ENCODE assay signal across 28 cellular contexts in the genomic region with DNA sequence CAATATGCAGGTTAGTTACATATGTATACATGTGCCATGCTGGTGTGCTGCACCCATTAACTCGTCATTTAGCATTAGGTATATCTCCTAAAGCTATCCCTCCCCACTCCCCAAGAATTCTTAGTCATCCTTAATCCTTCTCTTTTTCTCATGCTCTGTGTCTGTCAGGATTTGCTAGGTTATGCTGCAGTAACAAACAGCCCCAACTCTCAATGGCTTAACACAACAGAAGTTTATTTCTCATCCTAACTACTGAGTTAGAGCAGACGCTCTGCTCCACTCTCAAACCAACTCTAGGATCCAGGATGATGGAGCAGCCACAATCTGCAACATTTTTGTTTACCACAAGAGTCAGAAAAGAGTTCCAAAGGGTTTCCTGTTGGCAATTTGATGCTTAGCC. TPM values are rescaled to one million over a fixed set of nuclear protein-coding genes. Genes with fewer than 3 reads are reported as not detected.
DNase-seq lines count a peak whose midpoint lies in the region; ATAC-seq, FAIRE-seq and TF ChIP-seq lines count a peak whose summit lies in the region.
"Had no signal": no experiment of that assay in that cellular context is flagged by ENCODE, and none has a peak within 500 bp of the region (broad histone marks: within the 10 kb centered on the region; RNA-seq: fewer than 3 reads in every experiment).

No MANE protein-coding gene starts in this region.

- FAIRE-seq in K562 (lab: Jason Lieb, UNC) = no peak
- FAIRE-seq: A204.1, GM12891, GM19239 had no signal

- H3K27ac ChIP-seq in K562 (ENCODE audit: extremely low read depth, low read depth, low read length) (no peak overlapping the region), gastroesophageal sphincter (no peak overlapping the region)
- H3K27ac ChIP-seq: BLaER1 had no signal

- H3K36me3 ChIP-seq in K562 (ENCODE audit: control insufficient read depth, insufficient read depth, low read length) = no peaks in the 10 kb centered on the region
- H3K36me3 ChIP-seq in gastroesophageal sphincter = no peaks in the 10 kb centered on the region
- H3K36me3 ChIP-seq: BE2C, BLaER1 had no signal

- H4K20me1 ChIP-seq in K562 (replicated peaks; ENCODE audit: control insufficient read depth, insufficient read depth, low read length) = no peaks in the 10 kb centered on the region
- H4K20me1 ChIP-seq: BLaER1 had no signal

- TF ChIP-seq CTCF in natural killer cell (IDR thresholded peaks at IDR 0.05) = no peak
- no peak for TF ChIP-seq CTCF in K562 (IDR thresholded peaks at IDR 0.05 in 2 of 3, conservative IDR thresholded peaks at IDR 0.05 in 1 of 3; ENCODE audit: insufficient read depth in 2 of 3, low read depth in 1 of 3, low read length in 3 of 3)
- no peak for TF ChIP-seq CTCF in gastroesophageal sphincter (IDR thresholded peaks at IDR 0.05)

- TF ChIP-seq EP300 in K562 (IDR thresholded peaks at IDR 0.05; ENCODE audit: low read length) (no peak), gastroesophageal sphincter (IDR thresholded peaks at IDR 0.05) (no peak)

- no peaks in the 10 kb centered on the region for H3K79me2 ChIP-seq in K562 (ENCODE audit: control insufficient read depth, insufficient read depth, low read length)

- DNase-seq in activated T-cell treated with anti-CD3 and anti-CD28 coated beads, Interleukin-2, amount 50 U/mL, for 72 hours = no peak
- no peak for DNase-seq in activated T-cell treated with anti-CD3 and anti-CD28 coated beads, Interleukin-2, amount 50 U/mL, for 48 hours
- no peak for DNase-seq in natural killer cell
- DNase-seq in natural killer cell treated with Interleukin-12 subunit alpha and Interleukin-12 subunit beta and Interleukin-15 and Interleukin-18, amount 100 ng/mL, for 72 hours (ENCODE audit: low spot score) = no peak
- DNase-seq in M059J (ENCODE audit: low read depth) = peak; percentile 10
- no peak for DNase-seq in K562 (ENCODE audit: extremely low read depth in 1 of 4, low spot score in 3 of 4)
- no peak for DNase-seq in NCI-H524 treated with DMSO at 0.1 percent for 48 hours (lab: John Stamatoyannopoulos, UW)
- DNase-seq: 8988T; ACHN; BE2C; C1 segment of cervical spinal cord; CD4-positive, alpha-beta memory T cell; CD4-positive, CD25-positive, alpha-beta regulatory T cell; CD8-positive, alpha-beta memory T cell; COR-L47; DMS 273 treated with DMSO at 0.1 percent for 48 hours; DMS153; DMS53; DMS79; DND-41; EL; GDM1 had no signal

- POLR2A ChIA-PET in K562 (lab: Yijun Ruan, JAX) = interaction anchor here (0.7 kb wide), 1 partner anchor 57 kb away, joined by 4 read pairs; no protein-coding TSS in a partner anchor

- no peak overlapping the region for H3K9ac ChIP-seq in K562 (ENCODE audit: insufficient read depth in 1 of 2, low read depth in 2 of 2, low read length in 2 of 2)
- H3K9ac ChIP-seq: BLaER1 had no signal

- CTCF ChIA-PET in K562 (lab: Yijun Ruan, JAX; ENCODE audit: low intra/inter-chr PET ratio) = no interaction called here

- H3K4me2 ChIP-seq in K562 (ENCODE audit: insufficient read depth, low read length) = no peak overlapping the region
- H3K4me2 ChIP-seq: BLaER1 had no signal

- H3K9me3 ChIP-seq in K562 (replicated peaks; ENCODE audit: control insufficient read depth, insufficient read depth, low read depth, low read length) = no peaks in the 10 kb centered on the region
- H3K9me3 ChIP-seq in gastroesophageal sphincter = peaks cover 0 to 11% (median 0%) of the 10 kb centered on the region in 3 donors
- H3K9me3 ChIP-seq: BE2C, BLaER1 had no signal

- H3K9me1 ChIP-seq in K562 (ENCODE audit: control insufficient read depth, insufficient read depth, low read length) = no peaks in the 10 kb centered on the region

- TF ChIP-seq POLR2A in K562 (conservative IDR thresholded peaks at IDR 0.05) (no peak), gastroesophageal sphincter (IDR thresholded peaks at IDR 0.05) (no peak)

- H3K4me1 Mint-ChIP-seq in activated T-cell treated with anti-CD3 and anti-CD28 coated beads, Interleukin-2, amount 50 U/mL, for 72 hours (ENCODE audit: low read depth) = no peaks in the 10 kb centered on the region
- peaks cover 34 to 40% of the 10 kb centered on the region in 2 donors for H3K4me1 Mint-ChIP-seq in natural killer cell
- H3K4me1 Mint-ChIP-seq in natural killer cell treated with Interleukin-12 subunit alpha and Interleukin-12 subunit beta and Interleukin-15 and Interleukin-18, amount 100 ng/mL, for 72 hours (ENCODE audit: low read depth in 2 of 2) = peaks cover 25 to 26% of the 10 kb centered on the region in 2 donors
- H3K4me1 Mint-ChIP-seq: CD14-positive monocyte; CD4-positive, alpha-beta memory T cell had no signal

- H3K9me3 Mint-ChIP-seq in activated T-cell treated with anti-CD3 and anti-CD28 coated beads, Interleukin-2, amount 50 U/mL, for 72 hours = peaks cover 5% of the 10 kb centered on the region in 2 donors
- peaks cover 0 to 2% of the 10 kb centered on the region in 2 donors for H3K9me3 Mint-ChIP-seq in natural killer cell
- H3K9me3 Mint-ChIP-seq in natural killer cell treated with Interleukin-12 subunit alpha and Interleukin-12 subunit beta and Interleukin-15 and Interleukin-18, amount 100 ng/mL, for 72 hours = peaks cover 5% of the 10 kb centered on the region

- intact Hi-C loops in natural killer cell (cut with micrococcal nuclease) = no loop called here
- intact Hi-C loops in K562 (cut with micrococcal nuclease) = no loop called here

- H3K27me3 Mint-ChIP-seq in activated T-cell treated with anti-CD3 and anti-CD28 coated beads, Interleukin-2, amount 50 U/mL, for 72 hours (ENCODE audit: low read depth) = peaks cover 13% of the 10 kb centered on the region
- no peaks in the 10 kb centered on the region for H3K27me3 Mint-ChIP-seq in natural killer cell (ENCODE audit: low read depth in 2 of 2)
- H3K27me3 Mint-ChIP-seq in natural killer cell treated with Interleukin-12 subunit alpha and Interleukin-12 subunit beta and Interleukin-15 and Interleukin-18, amount 100 ng/mL, for 72 hours = no peaks in the 10 kb centered on the region

- 0% methylated on average over 2 of the region's 2 CpGs for WGBS in K562 (ENCODE audit: insufficient coverage, low coverage, missing lambda C conversion rate)
- WGBS in gastroesophageal sphincter (ENCODE audit: low coverage in 1 of 2), 2 donors = 94 to 100% methylated on average over 2 of the region's 2 CpGs

- ATAC-seq in activated T-cell treated with anti-CD3 and anti-CD28 coated beads, Interleukin-2, amount 50 U/mL, for 72 hours (replicated peaks in 1 of 2) = no peak
- ATAC-seq in natural killer cell (no peak), K562 (no peak), gastroesophageal sphincter (no peak)
- ATAC-seq in natural killer cell treated with Interleukin-12 subunit alpha and Interleukin-12 subunit beta and Interleukin-15 and Interleukin-18, amount 100 ng/mL, for 72 hours = no peak

- no TSS peak for BruUV-seq in K562 (replicated peaks; lab: Mats Ljungman, UMichigan)

- H3K27me3 ChIP-seq in K562 (ENCODE audit: control insufficient read depth in 2 of 2, insufficient read depth in 2 of 2, low read length in 2 of 2) = peaks cover 2 to 3% of the 10 kb centered on the region in 2 experiments; a peak in 1 of 5 replicates
- H3K27me3 ChIP-seq in gastroesophageal sphincter = no peaks in the 10 kb centered on the region
- H3K27me3 ChIP-seq: BE2C, BLaER1 had no signal

- H3K27ac Mint-ChIP-seq in activated T-cell treated with anti-CD3 and anti-CD28 coated beads, Interleukin-2, amount 50 U/mL, for 72 hours = peak overlapping the region; percentile 5
- H3K27ac Mint-ChIP-seq in natural killer cell = no peak overlapping the region
- no peak overlapping the region for H3K27ac Mint-ChIP-seq in natural killer cell treated with Interleukin-12 subunit alpha and Interleukin-12 subunit beta and Interleukin-15 and Interleukin-18, amount 100 ng/mL, for 72 hours
- H3K27ac Mint-ChIP-seq: CD14-positive monocyte; CD4-positive, alpha-beta memory T cell; CD4-positive, CD25-positive, alpha-beta regulatory T cell; CD8-positive, alpha-beta memory T cell had no signal

- H3K36me3 Mint-ChIP-seq in activated T-cell treated with anti-CD3 and anti-CD28 coated beads, Interleukin-2, amount 50 U/mL, for 72 hours (ENCODE audit: insufficient read depth in 2 of 2) = no peaks in the 10 kb centered on the region
- no peaks in the 10 kb centered on the region for H3K36me3 Mint-ChIP-seq in natural killer cell
- H3K36me3 Mint-ChIP-seq in natural killer cell treated with Interleukin-12 subunit alpha and Interleukin-12 subunit beta and Interleukin-15 and Interleukin-18, amount 100 ng/mL, for 72 hours = peaks cover 5% of the 10 kb centered on the region
- H3K36me3 Mint-ChIP-seq: CD14-positive monocyte; CD4-positive, alpha-beta memory T cell; CD4-positive, CD25-positive, alpha-beta regulatory T cell had no signal

- no peak for TF ChIP-seq RAD21 in K562 (CRISPR knock-in tag; conservative IDR thresholded peaks at IDR 0.05 in 1 of 2, IDR thresholded peaks at IDR 0.05 in 1 of 2)

- no peak overlapping the region for H3K4me3 Mint-ChIP-seq in activated T-cell treated with anti-CD3 and anti-CD28 coated beads, Interleukin-2, amount 50 U/mL, for 72 hours
- peak overlapping the region; percentile 35 for H3K4me3 Mint-ChIP-seq in natural killer cell
- no peak overlapping the region for H3K4me3 Mint-ChIP-seq in natural killer cell treated with Interleukin-12 subunit alpha and Interleukin-12 subunit beta and Interleukin-15 and Interleukin-18, amount 100 ng/mL, for 72 hours
- H3K4me3 Mint-ChIP-seq: CD14-positive monocyte; CD4-positive, alpha-beta memory T cell; CD4-positive, CD25-positive, alpha-beta regulatory T cell; CD8-positive, alpha-beta memory T cell had no signal

- H3K4me3 ChIP-seq in K562 (no peak overlapping the region), gastroesophageal sphincter (no peak overlapping the region)
- H3K4me3 ChIP-seq: BLaER1 had no signal

- H3K4me1 ChIP-seq in K562 (replicated peaks in 1 of 2; ENCODE audit: control insufficient read depth in 2 of 2, insufficient read depth in 2 of 2, low read length in 2 of 2) (peaks cover 0 to 4% of the 10 kb centered on the region in 2 experiments; a peak in 2 of 5 replicates), gastroesophageal sphincter (peaks cover 0 to 10% (median 0%) of the 10 kb centered on the region in 3 donors)
- H3K4me1 ChIP-seq: BE2C, BLaER1 had no signal

- in situ Hi-C loops in K562 (cut with MboI) = no loop called here

- no peak overlapping the region for H2AFZ ChIP-seq in K562 (ENCODE audit: low read depth, low read length)

RNA-seq across cellular contexts. Expression of a gene that starts 28.2 kb away (rescaled TPM):
- total RNA-seq in activated T-cell treated with anti-CD3 and anti-CD28 coated beads, Interleukin-2, amount 50 U/mL, for 72 hours = 10 to 100 TPM; 12.9 to 13.4 TPM
- 10 to 100 TPM; 28.0 to 32.6 (median 28.6) TPM for total RNA-seq in natural killer cell
- 10 to 100 TPM in 1 of 2 donors, 1 to 10 TPM in 1; 7.9 to 13.4 TPM for total RNA-seq in natural killer cell treated with Interleukin-12 subunit alpha and Interleukin-12 subunit beta and Interleukin-15 and Interleukin-18, amount 100 ng/mL, for 72 hours
- total RNA-seq in M059J (2014; rRNA removed; shearing (Covaris generic)) = 5.3 and 10.7 TPM in 2 replicates
- not detected in 2 replicates for total RNA-seq in K562 (2011; cell fraction: chromatin; rRNA removed; ENCODE audit: low replicate concordance)
- not detected in 2 replicates for total RNA-seq in K562 (2011; cell fraction: nucleolus; rRNA removed)
- total RNA-seq in K562 (2011; cell fraction: nucleoplasm; rRNA removed) = not detected in 2 replicates
- total RNA-seq in K562 (2014; rRNA removed) = not detected in 2 replicates
- total RNA-seq in K562 (2014; rRNA removed; fragmentation: Illumina TruSeq; extraction: Trizol) = not detected in 2 replicates
- not detected in 2 replicates for total RNA-seq in K562 (2015; rRNA removed; fragmentation: Illumina TruSeq; extraction: Trizol)
- 0.04 and 0.07 TPM in 2 replicates for total RNA-seq in K562 (2021)
- polyA plus RNA-seq in K562 (2011; rRNA removed) = not detected in 2 replicates
- polyA plus RNA-seq in K562 (2011; cell fraction: cytosol; rRNA removed) = not detected in 2 replicates
- polyA plus RNA-seq in K562 (2011; cell fraction: nucleus; rRNA removed) = not detected in 2 replicates
- polyA plus RNA-seq in K562 (2012) = 0.01 TPM in 1 of 2 replicates, not detected in the other
- polyA plus RNA-seq in K562 (2014; fragmentation: Illumina TruSeq; extraction: Trizol) = not detected in 2 replicates
- under 1 TPM in 1 of 2 experiments, not detected in 1; 0.01 TPM for polyA plus RNA-seq in K562 (2014; fragmentation: Nextera tagmentation; extraction: Ambion mirVana)
- not detected in 2 replicates for polyA plus RNA-seq in K562 (2014; rRNA removed)
- polyA minus RNA-seq in K562 (2011; rRNA and poly(A)+ RNA removed) = not detected in 2 replicates
- not detected in 2 replicates for polyA minus RNA-seq in K562 (2011; cell fraction: cytosol; rRNA and poly(A)+ RNA removed)
- polyA minus RNA-seq in K562 (2011; cell fraction: nucleus; rRNA and poly(A)+ RNA removed) = not detected in 2 replicates
- total RNA-seq in gastroesophageal sphincter = 1 to 10 TPM in 2 of 4 donors, under 1 TPM in 2; 0.47 to 3.4 (median 1.1) TPM
- polyA plus RNA-seq: CD14-positive monocyte had no signal
